2 cellular contexts compared by ENCODE assay signal in the genomic region with DNA sequence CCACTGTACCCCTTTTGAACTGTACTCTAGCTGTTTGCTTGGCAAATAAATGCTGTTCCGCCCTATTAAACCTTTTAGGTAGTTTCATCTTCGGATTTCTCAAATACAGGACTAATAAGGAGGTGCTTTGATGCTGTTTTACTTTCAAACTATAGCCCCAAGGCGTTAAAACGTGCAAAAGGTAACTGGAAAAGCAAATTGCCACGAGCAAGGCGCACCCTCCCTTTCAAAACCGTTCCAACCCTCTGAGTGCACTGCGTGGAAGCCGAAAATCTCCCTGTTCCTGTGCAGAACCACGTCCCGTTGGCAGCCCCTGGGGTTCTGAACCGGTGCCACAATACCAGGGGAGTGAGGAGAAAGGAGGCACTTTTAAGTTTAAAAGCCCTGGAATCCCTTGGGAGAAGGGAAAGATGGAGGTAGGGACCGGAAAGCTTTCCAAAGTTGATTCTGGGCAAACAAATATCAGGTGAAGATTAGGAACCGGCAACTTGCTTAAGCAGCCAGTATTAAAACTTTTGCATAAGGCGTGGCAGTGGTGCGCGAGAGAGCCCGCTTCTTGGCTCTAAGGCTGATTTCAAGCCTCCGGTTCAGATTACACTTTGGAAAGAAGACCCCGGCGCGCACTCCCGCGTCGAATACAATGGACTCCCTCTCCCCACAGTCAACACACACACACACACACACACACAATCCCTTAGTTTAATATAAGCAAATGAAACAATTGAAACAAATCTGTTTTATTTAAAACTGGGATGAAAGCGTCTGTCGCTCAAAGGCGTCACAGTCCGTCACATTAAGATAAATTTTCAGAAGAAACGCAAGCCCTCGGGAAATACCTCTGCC.
A peak's percentile ranks its signal among the peaks of the same experiment; 100 is the strongest.
TF ChIP-seq lines count a peak whose summit lies in the region.

No MANE protein-coding gene starts in this region.

TF ChIP-seq in WTC11, 78 proteins besides CTCF, POLR2A, EP300 and RAD21:
- TF ChIP-seq TEAD1 (CRISPR knock-in tag; IDR thresholded peaks at IDR 0.05) (no peak), ATF1 (CRISPR knock-in tag; IDR thresholded peaks at IDR 0.05) (no peak), PRRX2 (CRISPR knock-in tag; IDR thresholded peaks at IDR 0.05) (no peak), HMGA2 (CRISPR knock-in tag; IDR thresholded peaks at IDR 0.05) (no peak), JUN (CRISPR knock-in tag; IDR thresholded peaks at IDR 0.05) (no peak), ZNF317 (CRISPR knock-in tag; IDR thresholded peaks at IDR 0.05; ENCODE audit: borderline replicate concordance, low read depth) (no peak), NR1H2 (CRISPR knock-in tag; IDR thresholded peaks at IDR 0.05) (no peak)
- TF ChIP-seq, protein P1, sequence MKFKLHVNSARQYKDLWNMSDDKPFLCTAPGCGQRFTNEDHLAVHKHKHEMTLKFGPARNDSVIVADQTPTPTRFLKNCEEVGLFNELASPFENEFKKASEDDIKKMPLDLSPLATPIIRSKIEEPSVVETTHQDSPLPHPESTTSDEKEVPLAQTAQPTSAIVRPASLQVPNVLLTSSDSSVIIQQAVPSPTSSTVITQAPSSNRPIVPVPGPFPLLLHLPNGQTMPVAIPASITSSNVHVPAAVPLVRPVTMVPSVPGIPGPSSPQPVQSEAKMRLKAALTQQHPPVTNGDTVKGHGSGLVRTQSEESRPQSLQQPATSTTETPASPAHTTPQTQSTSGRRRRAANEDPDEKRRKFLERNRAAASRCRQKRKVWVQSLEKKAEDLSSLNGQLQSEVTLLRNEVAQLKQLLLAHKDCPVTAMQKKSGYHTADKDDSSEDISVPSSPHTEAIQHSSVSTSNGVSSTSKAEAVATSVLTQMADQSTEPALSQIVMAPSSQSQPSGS (CRISPR knock-in tag; IDR thresholded peaks at IDR 0.05; ENCODE audit: borderline replicate concordance, low read depth) = no peak
- TF ChIP-seq, protein P2, sequence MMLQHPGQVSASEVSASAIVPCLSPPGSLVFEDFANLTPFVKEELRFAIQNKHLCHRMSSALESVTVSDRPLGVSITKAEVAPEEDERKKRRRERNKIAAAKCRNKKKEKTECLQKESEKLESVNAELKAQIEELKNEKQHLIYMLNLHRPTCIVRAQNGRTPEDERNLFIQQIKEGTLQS (CRISPR knock-in tag; conservative IDR thresholded peaks at IDR 0.05) = no peak
- TF ChIP-seq, protein P3, sequence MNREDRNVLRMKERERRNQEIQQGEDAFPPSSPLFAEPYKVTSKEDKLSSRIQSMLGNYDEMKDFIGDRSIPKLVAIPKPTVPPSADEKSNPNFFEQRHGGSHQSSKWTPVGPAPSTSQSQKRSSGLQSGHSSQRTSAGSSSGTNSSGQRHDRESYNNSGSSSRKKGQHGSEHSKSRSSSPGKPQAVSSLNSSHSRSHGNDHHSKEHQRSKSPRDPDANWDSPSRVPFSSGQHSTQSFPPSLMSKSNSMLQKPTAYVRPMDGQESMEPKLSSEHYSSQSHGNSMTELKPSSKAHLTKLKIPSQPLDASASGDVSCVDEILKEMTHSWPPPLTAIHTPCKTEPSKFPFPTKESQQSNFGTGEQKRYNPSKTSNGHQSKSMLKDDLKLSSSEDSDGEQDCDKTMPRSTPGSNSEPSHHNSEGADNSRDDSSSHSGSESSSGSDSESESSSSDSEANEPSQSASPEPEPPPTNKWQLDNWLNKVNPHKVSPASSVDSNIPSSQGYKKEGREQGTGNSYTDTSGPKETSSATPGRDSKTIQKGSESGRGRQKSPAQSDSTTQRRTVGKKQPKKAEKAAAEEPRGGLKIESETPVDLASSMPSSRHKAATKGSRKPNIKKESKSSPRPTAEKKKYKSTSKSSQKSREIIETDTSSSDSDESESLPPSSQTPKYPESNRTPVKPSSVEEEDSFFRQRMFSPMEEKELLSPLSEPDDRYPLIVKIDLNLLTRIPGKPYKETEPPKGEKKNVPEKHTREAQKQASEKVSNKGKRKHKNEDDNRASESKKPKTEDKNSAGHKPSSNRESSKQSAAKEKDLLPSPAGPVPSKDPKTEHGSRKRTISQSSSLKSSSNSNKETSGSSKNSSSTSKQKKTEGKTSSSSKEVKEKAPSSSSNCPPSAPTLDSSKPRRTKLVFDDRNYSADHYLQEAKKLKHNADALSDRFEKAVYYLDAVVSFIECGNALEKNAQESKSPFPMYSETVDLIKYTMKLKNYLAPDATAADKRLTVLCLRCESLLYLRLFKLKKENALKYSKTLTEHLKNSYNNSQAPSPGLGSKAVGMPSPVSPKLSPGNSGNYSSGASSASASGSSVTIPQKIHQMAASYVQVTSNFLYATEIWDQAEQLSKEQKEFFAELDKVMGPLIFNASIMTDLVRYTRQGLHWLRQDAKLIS (CRISPR knock-in tag; IDR thresholded peaks at IDR 0.05; ENCODE audit: borderline replicate concordance) = no peak

TF ChIP-seq in neural cell, 6 proteins besides CTCF, POLR2A, EP300 and RAD21:
- TF ChIP-seq EZH2 (IDR thresholded peaks at IDR 0.05; ENCODE audit: borderline replicate concordance, insufficient read depth, low read length, poor library complexity, severe bottlenecking) (peak; percentile 42), POLR2AphosphoS5 (IDR thresholded peaks at IDR 0.05) (peak; percentile 51)
- TF ChIP-seq, protein P4, sequence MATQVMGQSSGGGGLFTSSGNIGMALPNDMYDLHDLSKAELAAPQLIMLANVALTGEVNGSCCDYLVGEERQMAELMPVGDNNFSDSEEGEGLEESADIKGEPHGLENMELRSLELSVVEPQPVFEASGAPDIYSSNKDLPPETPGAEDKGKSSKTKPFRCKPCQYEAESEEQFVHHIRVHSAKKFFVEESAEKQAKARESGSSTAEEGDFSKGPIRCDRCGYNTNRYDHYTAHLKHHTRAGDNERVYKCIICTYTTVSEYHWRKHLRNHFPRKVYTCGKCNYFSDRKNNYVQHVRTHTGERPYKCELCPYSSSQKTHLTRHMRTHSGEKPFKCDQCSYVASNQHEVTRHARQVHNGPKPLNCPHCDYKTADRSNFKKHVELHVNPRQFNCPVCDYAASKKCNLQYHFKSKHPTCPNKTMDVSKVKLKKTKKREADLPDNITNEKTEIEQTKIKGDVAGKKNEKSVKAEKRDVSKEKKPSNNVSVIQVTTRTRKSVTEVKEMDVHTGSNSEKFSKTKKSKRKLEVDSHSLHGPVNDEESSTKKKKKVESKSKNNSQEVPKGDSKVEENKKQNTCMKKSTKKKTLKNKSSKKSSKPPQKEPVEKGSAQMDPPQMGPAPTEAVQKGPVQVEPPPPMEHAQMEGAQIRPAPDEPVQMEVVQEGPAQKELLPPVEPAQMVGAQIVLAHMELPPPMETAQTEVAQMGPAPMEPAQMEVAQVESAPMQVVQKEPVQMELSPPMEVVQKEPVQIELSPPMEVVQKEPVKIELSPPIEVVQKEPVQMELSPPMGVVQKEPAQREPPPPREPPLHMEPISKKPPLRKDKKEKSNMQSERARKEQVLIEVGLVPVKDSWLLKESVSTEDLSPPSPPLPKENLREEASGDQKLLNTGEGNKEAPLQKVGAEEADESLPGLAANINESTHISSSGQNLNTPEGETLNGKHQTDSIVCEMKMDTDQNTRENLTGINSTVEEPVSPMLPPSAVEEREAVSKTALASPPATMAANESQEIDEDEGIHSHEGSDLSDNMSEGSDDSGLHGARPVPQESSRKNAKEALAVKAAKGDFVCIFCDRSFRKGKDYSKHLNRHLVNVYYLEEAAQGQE (IDR thresholded peaks at IDR 0.05; ENCODE audit: borderline replicate concordance) = no peak
